ENCODE assay signal across 8 cellular contexts in genomic region chr19:13906910-13907309, GRCh38. TPM values are rescaled to one million over a fixed set of nuclear protein-coding genes. Genes with fewer than 3 reads are reported as not detected.
DNase-seq lines count a peak whose midpoint lies in the region; ATAC-seq and TF ChIP-seq lines count a peak whose summit lies in the region.
"Had no signal": no experiment of that assay in that cellular context is flagged by ENCODE, and none has a peak within 500 bp of the region (broad histone marks: within the 10 kb centered on the region; RNA-seq: fewer than 3 reads in every experiment).

No MANE protein-coding gene starts in this region.

- H3K4me3 ChIP-seq in HFF-Myc (replicated peaks; ENCODE audit: low read depth, low read length) (peak overlapping the region; percentile 77), iPS-15b (ENCODE audit: low read depth, low read length) (peak overlapping the region; percentile 72)

- no peaks in the 10 kb centered on the region for H3K27me3 Mint-ChIP-seq in activated CD8-positive, alpha-beta T cell treated with anti-CD3 and anti-CD28 coated beads for 36 hours
- H3K27me3 Mint-ChIP-seq in stimulated activated naive B cell treated with anti-CD40 and anti-IgM and Interleukin-4, amounts not matched to agents 10 μg/mL and 1 μg/mL and 100 μg/mL, for 72 hours = no peaks in the 10 kb centered on the region

- TF ChIP-seq CTCF in HFF-Myc (IDR thresholded peaks at IDR 0.05; ENCODE audit: low read depth, low read length, missing control alignments) = no peak
- no peak for TF ChIP-seq CTCF in activated CD8-positive, alpha-beta T cell treated with anti-CD3 and anti-CD28 coated beads for 36 hours (IDR thresholded peaks at IDR 0.05)

- H3K27ac Mint-ChIP-seq in activated CD8-positive, alpha-beta T cell treated with anti-CD3 and anti-CD28 coated beads for 36 hours = peak overlapping the region; percentile 62
- peak overlapping the region; percentile 76 for H3K27ac Mint-ChIP-seq in stimulated activated naive B cell treated with anti-CD40 and anti-IgM and Interleukin-4, amounts not matched to agents 10 μg/mL and 1 μg/mL and 100 μg/mL, for 72 hours

- no peak for ATAC-seq in activated CD8-positive, alpha-beta T cell treated with anti-CD3 and anti-CD28 coated beads for 36 hours
- no peak for ATAC-seq in stimulated activated naive B cell treated with anti-CD40 and anti-IgM and Interleukin-4, amounts not matched to agents 10 μg/mL and 1 μg/mL and 100 μg/mL, for 72 hours (replicated peaks)
- ATAC-seq in GM18861 (IDR thresholded peaks at IDR 0.05; ENCODE audit: unreplicated experiment) = no peak

- peak overlapping the region; percentile 74 for H3K4me3 Mint-ChIP-seq in activated CD8-positive, alpha-beta T cell treated with anti-CD3 and anti-CD28 coated beads for 36 hours
- peak overlapping the region; percentile 87 to 93 for H3K4me3 Mint-ChIP-seq in stimulated activated naive B cell treated with anti-CD40 and anti-IgM and Interleukin-4, amounts not matched to agents 10 μg/mL and 1 μg/mL and 100 μg/mL, for 72 hours

- peaks cover 18% of the 10 kb centered on the region for H3K4me1 Mint-ChIP-seq in activated CD8-positive, alpha-beta T cell treated with anti-CD3 and anti-CD28 coated beads for 36 hours (ENCODE audit: low read depth)
- H3K4me1 Mint-ChIP-seq in stimulated activated naive B cell treated with anti-CD40 and anti-IgM and Interleukin-4, amounts not matched to agents 10 μg/mL and 1 μg/mL and 100 μg/mL, for 72 hours = peaks cover 9 to 16% of the 10 kb centered on the region in 2 donors

- peaks cover 15% of the 10 kb centered on the region for H3K36me3 Mint-ChIP-seq in activated CD8-positive, alpha-beta T cell treated with anti-CD3 and anti-CD28 coated beads for 36 hours (ENCODE audit: low read depth)
- H3K36me3 Mint-ChIP-seq in stimulated activated naive B cell treated with anti-CD40 and anti-IgM and Interleukin-4, amounts not matched to agents 10 μg/mL and 1 μg/mL and 100 μg/mL, for 72 hours = peaks cover 6 to 19% of the 10 kb centered on the region in 2 donors

- H3K9me3 ChIP-seq in iPS-15b (ENCODE audit: control insufficient read depth, insufficient read depth, low read length) = no peaks in the 10 kb centered on the region

- H3K27me3 ChIP-seq in iPS-15b (ENCODE audit: control insufficient read depth, insufficient read depth, low read length) = peaks cover 7% of the 10 kb centered on the region

- H3K4me1 ChIP-seq in iPS-15b (ENCODE audit: control insufficient read depth, insufficient read depth, low read length) = peaks cover 4% of the 10 kb centered on the region

- intact Hi-C loops in activated CD8-positive, alpha-beta T cell treated with anti-CD3 and anti-CD28 coated beads for 36 hours (cut with micrococcal nuclease) = no loop called here

- H3K9me3 Mint-ChIP-seq in activated CD8-positive, alpha-beta T cell treated with anti-CD3 and anti-CD28 coated beads for 36 hours = no peaks in the 10 kb centered on the region
- H3K9me3 Mint-ChIP-seq in stimulated activated naive B cell treated with anti-CD40 and anti-IgM and Interleukin-4, amounts not matched to agents 10 μg/mL and 1 μg/mL and 100 μg/mL, for 72 hours = peaks cover 0 to 1% of the 10 kb centered on the region in 2 donors

- peak overlapping the region; percentile 37 for H3K9ac ChIP-seq in iPS-15b (ENCODE audit: low read depth, low read length)

- DNase-seq in HFF-Myc (ENCODE audit: extremely low read depth, low read depth) = no peak
- DNase-seq in activated CD8-positive, alpha-beta T cell treated with anti-CD3 and anti-CD28 coated beads for 36 hours = no peak
- no peak for DNase-seq in stimulated activated naive B cell treated with anti-CD40 and anti-IgM and Interleukin-4, amounts not matched to agents 10 μg/mL and 1 μg/mL and 100 μg/mL, for 72 hours
- no peak for DNase-seq in cortex of kidney (lab: John Stamatoyannopoulos, UW)
- DNase-seq in middle frontal gyrus (ENCODE audit: extremely low spot score, low spot score) = no peak

- peaks cover 8% of the 10 kb centered on the region for H3K36me3 ChIP-seq in iPS-15b (ENCODE audit: control insufficient read depth, insufficient read depth, low read length)

- POLR2A ChIA-PET in activated CD8-positive, alpha-beta T cell treated with anti-CD3 and anti-CD28 coated beads for 36 hours (lab: Charles Lee) = no interaction called here

- CTCF ChIA-PET in activated CD8-positive, alpha-beta T cell treated with anti-CD3 and anti-CD28 coated beads for 36 hours (lab: Charles Lee) = interaction anchor here (0.8 to 1.5 kb wide), 5 partner anchors 33 to 165 kb away, joined by 3 to 8 read pairs (median 4); partner anchors contain the start of genes IL27RA and MISP3

RNA-seq across cellular contexts. Expression of gene CC2D1A, which starts 0.9 kb away (rescaled TPM):
- total RNA-seq in activated CD8-positive, alpha-beta T cell treated with anti-CD3 and anti-CD28 coated beads for 36 hours = 10 to 100 TPM; 22.4 to 23.8 TPM

RNA-seq across cellular contexts. Expression of gene BRME1, which starts 1.0 kb away (rescaled TPM):
- total RNA-seq in activated CD8-positive, alpha-beta T cell treated with anti-CD3 and anti-CD28 coated beads for 36 hours = 1 to 10 TPM; 3.6 to 5.2 TPM

RNA-seq across cellular contexts. Expression of gene NANOS3, which starts 30.0 kb away (rescaled TPM):
- 1 to 10 TPM in 1 of 2 experiments, under 1 TPM in 1; 0.56 to 1.3 TPM for total RNA-seq in activated CD8-positive, alpha-beta T cell treated with anti-CD3 and anti-CD28 coated beads for 36 hours
- total RNA-seq: omental fat pad had no signal

RNA-seq across cellular contexts. Expression of gene PODNL1, which starts 31.3 kb away (rescaled TPM):
- total RNA-seq in activated CD8-positive, alpha-beta T cell treated with anti-CD3 and anti-CD28 coated beads for 36 hours = not detected
- total RNA-seq: omental fat pad had no signal

RNA-seq across cellular contexts. Expression of gene DCAF15, which starts 45.4 kb away (rescaled TPM):
- 10 to 100 TPM; 51.3 to 51.9 TPM for total RNA-seq in activated CD8-positive, alpha-beta T cell treated with anti-CD3 and anti-CD28 coated beads for 36 hours
